9 cellular contexts compared by ENCODE assay signal in genomic region chr2:78979380-78980238, GRCh38. TPM values are rescaled to one million over a fixed set of nuclear protein-coding genes. Genes with fewer than 3 reads are reported as not detected.
DNase-seq lines count a peak whose midpoint lies in the region; ATAC-seq and TF ChIP-seq lines count a peak whose summit lies in the region.
"Had no signal": no experiment of that assay in that cellular context is flagged by ENCODE, and none has a peak within 500 bp of the region (broad histone marks: within the 10 kb centered on the region; RNA-seq: fewer than 3 reads in every experiment).

No MANE protein-coding gene starts in this region.

- no peaks in the 10 kb centered on the region for H3K27me3 ChIP-seq in mammary epithelial cell (ENCODE audit: insufficient read depth, low read length)

- no peaks in the 10 kb centered on the region for H3K27me3 Mint-ChIP-seq in activated T-cell treated with anti-CD3 and anti-CD28 coated beads, Interleukin-2, amount 50 U/mL, for 72 hours (ENCODE audit: low read depth)
- H3K27me3 Mint-ChIP-seq in activated T-cell treated with anti-CD3 and anti-CD28 coated beads, Interleukin-2, amount 50 U/mL, for 24 hours: no peaks in the 10 kb centered on the region

- no peaks in the 10 kb centered on the region for H3K36me3 Mint-ChIP-seq in activated T-cell treated with anti-CD3 and anti-CD28 coated beads, Interleukin-2, amount 50 U/mL, for 72 hours (ENCODE audit: insufficient read depth in 2 of 2)
- no peaks in the 10 kb centered on the region for H3K36me3 Mint-ChIP-seq in activated T-cell treated with anti-CD3 and anti-CD28 coated beads, Interleukin-2, amount 50 U/mL, for 24 hours (ENCODE audit: low read depth)

- BruUV-seq in mammary epithelial cell (replicated peaks; lab: Mats Ljungman, UMichigan): no TSS peak

- no peaks in the 10 kb centered on the region for H3K36me3 ChIP-seq in mammary epithelial cell (ENCODE audit: insufficient read depth, low read length)

- no peak overlapping the region for H3K9ac ChIP-seq in mammary epithelial cell (ENCODE audit: insufficient read depth, low read length)

- H3K27ac ChIP-seq in mammary epithelial cell (ENCODE audit: insufficient read depth, low read depth, low read length): no peak overlapping the region

- dilution Hi-C loops in mammary epithelial cell (cut with HindIII; ENCODE audit: low sequenced_read_pairs): no loop called here

- H3K27ac Mint-ChIP-seq in activated T-cell treated with anti-CD3 and anti-CD28 coated beads, Interleukin-2, amount 50 U/mL, for 72 hours: no peak overlapping the region
- no peak overlapping the region for H3K27ac Mint-ChIP-seq in activated T-cell treated with anti-CD3 and anti-CD28 coated beads, Interleukin-2, amount 50 U/mL, for 24 hours
- H3K27ac Mint-ChIP-seq: dendritic cell treated with granulocyte-macrophage colony-stimulating factor and Interleukin-4, amounts not matched to agents 40 ng/mL and 50 ng/mL, for 4 days had no signal

- CTCF ChIA-PET in mammary epithelial cell (lab: Charles Lee; ENCODE audit: low non-redundant PET): no interaction called here

- H3K9me3 Mint-ChIP-seq in activated T-cell treated with anti-CD3 and anti-CD28 coated beads, Interleukin-2, amount 50 U/mL, for 72 hours: peaks cover 0 to 4% of the 10 kb centered on the region in 2 donors
- H3K9me3 Mint-ChIP-seq in activated T-cell treated with anti-CD3 and anti-CD28 coated beads, Interleukin-2, amount 50 U/mL, for 24 hours: peaks cover 2% of the 10 kb centered on the region

- H3K4me2 ChIP-seq in mammary epithelial cell (ENCODE audit: insufficient read depth, low read depth, low read length): no peak overlapping the region

- intact Hi-C loops in mammary epithelial cell (cut with micrococcal nuclease): no loop called here

- 35% methylated on average over 8 of the region's 9 CpGs for WGBS in mammary epithelial cell (ENCODE audit: low coverage, missing lambda C conversion rate)

- DNase-seq in activated T-cell treated with anti-CD3 and anti-CD28 coated beads, Interleukin-2, amount 50 U/mL, for 72 hours: peak; percentile 12 to 18
- DNase-seq in activated T-cell treated with anti-CD3 and anti-CD28 coated beads, Interleukin-2, amount 50 U/mL, for 24 hours: no peak
- DNase-seq in NCI-H510A (lab: John Stamatoyannopoulos, UW) (peak; percentile 7), mammary epithelial cell (no peak), middle frontal gyrus (ENCODE audit: extremely low spot score, low spot score) (peak; percentile 75), COR-L47 (lab: John Stamatoyannopoulos, UW) (no peak)

- H3K79me2 ChIP-seq in mammary epithelial cell (ENCODE audit: insufficient read depth, low read length): no peaks in the 10 kb centered on the region

- H3K4me1 ChIP-seq in mammary epithelial cell (ENCODE audit: insufficient read depth, low read length): no peaks in the 10 kb centered on the region

- H3K9me3 ChIP-seq in mammary epithelial cell (replicated peaks; ENCODE audit: insufficient read depth, low read length): peaks cover 3% of the 10 kb centered on the region

- in situ Hi-C loops in mammary epithelial cell (cut with MboI; ENCODE audit: low sequenced_read_pairs in 2 of 2): no loop called here

- H4K20me1 ChIP-seq in mammary epithelial cell (ENCODE audit: insufficient read depth, low read length): no peaks in the 10 kb centered on the region

- no peak overlapping the region for H2AFZ ChIP-seq in mammary epithelial cell (ENCODE audit: low read depth, low read length)

- H3K4me3 ChIP-seq in mammary epithelial cell (replicated peaks in 1 of 3; ENCODE audit: insufficient read depth in 1 of 3, low read depth in 2 of 3, low read length in 3 of 3): no peak overlapping the region

- TF ChIP-seq CTCF in mammary epithelial cell (conservative IDR thresholded peaks at IDR 0.05 in 1 of 2, IDR thresholded peaks at IDR 0.05 in 1 of 2; ENCODE audit: extremely low read depth in 1 of 2, insufficient read depth in 1 of 2, low read depth in 1 of 2, low read length in 2 of 2): peak; percentile 28 to 48

- H3K4me1 Mint-ChIP-seq in activated T-cell treated with anti-CD3 and anti-CD28 coated beads, Interleukin-2, amount 50 U/mL, for 72 hours (ENCODE audit: low read depth): no peaks in the 10 kb centered on the region
- H3K4me1 Mint-ChIP-seq in activated T-cell treated with anti-CD3 and anti-CD28 coated beads, Interleukin-2, amount 50 U/mL, for 24 hours (ENCODE audit: low read depth): no peaks in the 10 kb centered on the region

- no peak for ATAC-seq in activated T-cell treated with anti-CD3 and anti-CD28 coated beads, Interleukin-2, amount 50 U/mL, for 72 hours (replicated peaks in 1 of 2)
- ATAC-seq in HG02678 (IDR thresholded peaks at IDR 0.05; ENCODE audit: unreplicated experiment) (peak; percentile 39), HG02623 (IDR thresholded peaks at IDR 0.05; ENCODE audit: unreplicated experiment) (no peak)

- no peak overlapping the region for H3K4me3 Mint-ChIP-seq in activated T-cell treated with anti-CD3 and anti-CD28 coated beads, Interleukin-2, amount 50 U/mL, for 72 hours
- no peak overlapping the region for H3K4me3 Mint-ChIP-seq in activated T-cell treated with anti-CD3 and anti-CD28 coated beads, Interleukin-2, amount 50 U/mL, for 24 hours
- H3K4me3 Mint-ChIP-seq: dendritic cell treated with granulocyte-macrophage colony-stimulating factor and Interleukin-4, amounts not matched to agents 40 ng/mL and 50 ng/mL, for 4 days had no signal

RNA-seq across cellular contexts. Expression of gene REG3G, which starts 45.9 kb away (rescaled TPM):
- not detected for total RNA-seq in activated T-cell treated with anti-CD3 and anti-CD28 coated beads, Interleukin-2, amount 50 U/mL, for 72 hours
- total RNA-seq in mammary epithelial cell: not detected
- polyA plus RNA-seq in mammary epithelial cell: not detected
- not detected for polyA minus RNA-seq in mammary epithelial cell

Comparison
In these comparisons a context has a peak if more than half of its experiments do, and no peak if none do; other contexts are left out.
1. DNase-seq: peak in activated T-cell treated with anti-CD3 and anti-CD28 coated beads, Interleukin-2, amount 50 U/mL, for 72 hours (2 of 2), NCI-H510A (single experiment) and middle frontal gyrus (single experiment); none in activated T-cell treated with anti-CD3 and anti-CD28 coated beads, Interleukin-2, amount 50 U/mL, for 24 hours (single experiment), mammary epithelial cell (single experiment) and COR-L47 (single experiment).